14 cellular contexts compared by ENCODE assay signal in genomic region chr12:113197518-113198077, GRCh38. TPM values are rescaled to one million over a fixed set of nuclear protein-coding genes. Genes with fewer than 3 reads are reported as not detected.
"Had no signal": no experiment of that assay in that cellular context is flagged by ENCODE, and none has a peak within 500 bp of the region (broad histone marks: within the 10 kb centered on the region; RNA-seq: fewer than 3 reads in every experiment).

No MANE protein-coding gene starts in this region.

- H3K27ac ChIP-seq: left ventricle myocardium inferior, right atrium auricular region, suprapubic skin had no signal

- H3K9me3 Mint-ChIP-seq: activated T-helper 17 cell treated with anti-CD3 and anti-CD28 coated beads, Interleukin-2, amount 50 U/mL, for 72 hours; natural killer cell treated with Interleukin-12 subunit alpha and Interleukin-12 subunit beta and Interleukin-15 and Interleukin-18, amount 100 ng/mL, for 72 hours; stimulated activated naive CD8-positive, alpha-beta T cell treated with anti-CD3 and anti-CD28 coated beads, Interleukin-15, Interleukin-2, amounts not matched to agents 100 ng/mL and 50 ng/mL, for 24 hours; type B pancreatic cell had no signal

- FAIRE-seq: astrocyte, bronchial epithelial cell, keratinocyte, small intestine had no signal

- H3K27me3 ChIP-seq: right atrium auricular region, suprapubic skin had no signal

- H3K27me3 Mint-ChIP-seq: activated T-helper 17 cell treated with anti-CD3 and anti-CD28 coated beads, Interleukin-2, amount 50 U/mL, for 72 hours; natural killer cell treated with Interleukin-12 subunit alpha and Interleukin-12 subunit beta and Interleukin-15 and Interleukin-18, amount 100 ng/mL, for 72 hours; progenitor cell of endocrine pancreas; stimulated activated naive CD8-positive, alpha-beta T cell treated with anti-CD3 and anti-CD28 coated beads, Interleukin-15, Interleukin-2, amounts not matched to agents 100 ng/mL and 50 ng/mL, for 24 hours; type B pancreatic cell had no signal

- H3K36me3 ChIP-seq: left ventricle myocardium inferior, right atrium auricular region, suprapubic skin had no signal

- H3K9me3 ChIP-seq: left ventricle myocardium inferior, right atrium auricular region, suprapubic skin had no signal

- H3K27ac Mint-ChIP-seq: activated T-helper 17 cell treated with anti-CD3 and anti-CD28 coated beads, Interleukin-2, amount 50 U/mL, for 72 hours; progenitor cell of endocrine pancreas; stimulated activated naive CD8-positive, alpha-beta T cell treated with anti-CD3 and anti-CD28 coated beads, Interleukin-15, Interleukin-2, amounts not matched to agents 100 ng/mL and 50 ng/mL, for 24 hours had no signal

- H3K4me3 Mint-ChIP-seq: activated T-helper 17 cell treated with anti-CD3 and anti-CD28 coated beads, Interleukin-2, amount 50 U/mL, for 72 hours; natural killer cell treated with Interleukin-12 subunit alpha and Interleukin-12 subunit beta and Interleukin-15 and Interleukin-18, amount 100 ng/mL, for 72 hours; stimulated activated naive CD8-positive, alpha-beta T cell treated with anti-CD3 and anti-CD28 coated beads, Interleukin-15, Interleukin-2, amounts not matched to agents 100 ng/mL and 50 ng/mL, for 24 hours; type B pancreatic cell had no signal

- H3K36me3 Mint-ChIP-seq: natural killer cell treated with Interleukin-12 subunit alpha and Interleukin-12 subunit beta and Interleukin-15 and Interleukin-18, amount 100 ng/mL, for 72 hours had no signal

- H3K4me3 ChIP-seq: left ventricle myocardium inferior, right atrium auricular region, suprapubic skin had no signal

- DNase-seq: occipital lobe had no signal

- H3K4me1 Mint-ChIP-seq: activated T-helper 17 cell treated with anti-CD3 and anti-CD28 coated beads, Interleukin-2, amount 50 U/mL, for 72 hours had no signal

RNA-seq across cellular contexts. Expression of gene CFAP73, which starts 48.1 kb away (rescaled TPM):
- total RNA-seq: astrocyte, bronchial epithelial cell, glomerular endothelial cell, left ventricle myocardium inferior, progenitor cell of endocrine pancreas, right atrium auricular region had no signal
- polyA plus RNA-seq: keratinocyte had no signal
